17 cellular contexts compared by ENCODE assay signal in genomic region chr7:121195859-121196588, GRCh38.
DNase-seq lines count a peak whose midpoint lies in the region; ATAC-seq and TF ChIP-seq lines count a peak whose summit lies in the region.
"Had no signal": no experiment of that assay in that cellular context is flagged by ENCODE, and none has a peak within 500 bp of the region (broad histone marks: within the 10 kb centered on the region; RNA-seq: fewer than 3 reads in every experiment).

No MANE protein-coding gene starts in this region.

- H3K27me3 ChIP-seq in gastrocnemius medialis (no peaks in the 10 kb centered on the region), upper lobe of left lung (no peaks in the 10 kb centered on the region), HAP-1 (ENCODE audit: low read depth) (peaks cover 16% of the 10 kb centered on the region)
- H3K27me3 ChIP-seq: SJSA1 had no signal

- H3K4me1 ChIP-seq in gastrocnemius medialis (peaks cover 71 to 91% of the 10 kb centered on the region in 2 donors), upper lobe of left lung (no peaks in the 10 kb centered on the region), HAP-1 (no peaks in the 10 kb centered on the region)
- H3K4me1 ChIP-seq: SJSA1 had no signal

- no peak for ATAC-seq in gastrocnemius medialis
- no peak for ATAC-seq in upper lobe of left lung (ENCODE audit: low FRiP score in 2 of 2)
- ATAC-seq: esophagus mucosa had no signal

- 71 to 86% methylated on average over 3 of the region's 3 CpGs for WGBS in upper lobe of left lung, 2 donors

- DNase-seq in EL, result peak; percentile 49
- no peak for DNase-seq in SK-N-MC (ENCODE audit: low read depth, low spot score)
- peak; percentile 78 for DNase-seq in foreskin melanocyte
- no peak for DNase-seq in gastrocnemius medialis
- no peak for DNase-seq in NAMALWA (ENCODE audit: low spot score)
- no peak for DNase-seq in activated CD4-positive, alpha-beta T cell treated with anti-CD3 and anti-CD28 coated beads for 48 hours
- no peak for DNase-seq in upper lobe of left lung
- no peak for DNase-seq in HAP-1 (ENCODE audit: low spot score in 2 of 2)
- DNase-seq: HCEC 1CT; hippocampal formation; left ventricle myocardium inferior; naive B cell; NCI-H1105; stimulated activated CD4-positive, alpha-beta T cell treated with anti-CD3 and anti-CD28 coated beads, Interleukin-2, amount 100 ng/mL, for 24 hours had no signal

- TF ChIP-seq CTCF in gastrocnemius medialis (IDR thresholded peaks at IDR 0.05 in 4 of 5, conservative IDR thresholded peaks at IDR 0.05 in 1 of 5) (no peak), upper lobe of left lung (IDR thresholded peaks at IDR 0.05) (no peak)

- no peaks in the 10 kb centered on the region for H3K36me3 ChIP-seq in SK-N-MC (ENCODE audit: insufficient read depth, low read length)
- H3K36me3 ChIP-seq in gastrocnemius medialis, result no peaks in the 10 kb centered on the region
- no peaks in the 10 kb centered on the region for H3K36me3 ChIP-seq in upper lobe of left lung
- H3K36me3 ChIP-seq in HAP-1 (replicated peaks), result no peaks in the 10 kb centered on the region
- H3K36me3 ChIP-seq: left ventricle myocardium inferior, SJSA1 had no signal

- H3K27ac ChIP-seq in SK-N-MC (peak overlapping the region; percentile 9; the same call in 1 of the 2 replicates), gastrocnemius medialis (peak overlapping the region; percentile 79 to 90 (median 83)), upper lobe of left lung (no peak overlapping the region)
- H3K27ac ChIP-seq: SJSA1 had no signal

- TF ChIP-seq POLR2A in gastrocnemius medialis (IDR thresholded peaks at IDR 0.05) (no peak), upper lobe of left lung (IDR thresholded peaks at IDR 0.05) (no peak)

- no peak overlapping the region for H3K9ac ChIP-seq in SK-N-MC (ENCODE audit: insufficient read length)

- no peak overlapping the region for H3K4me3 ChIP-seq in SK-N-MC
- H3K4me3 ChIP-seq in gastrocnemius medialis, result no peak overlapping the region
- H3K4me3 ChIP-seq in upper lobe of left lung, result no peak overlapping the region
- no peak overlapping the region for H3K4me3 ChIP-seq in HAP-1
- H3K4me3 ChIP-seq: coronary artery, left ventricle myocardium inferior, SJSA1 had no signal

- in situ Hi-C loops in gastrocnemius medialis (cut with MboI; ENCODE audit: low sequenced_read_pairs in 4 of 4), result no loop called here
- in situ Hi-C loops in HAP-1 (cut with MboI; ENCODE audit: low sequenced_read_pairs), result no loop called here

- no peak for TF ChIP-seq EP300 in upper lobe of left lung (IDR thresholded peaks at IDR 0.05)

- H3K9me3 ChIP-seq in SK-N-MC (ENCODE audit: low read depth, low read length), result no peaks in the 10 kb centered on the region
- H3K9me3 ChIP-seq in gastrocnemius medialis, result no peaks in the 10 kb centered on the region
- no peaks in the 10 kb centered on the region for H3K9me3 ChIP-seq in upper lobe of left lung
- no peaks in the 10 kb centered on the region for H3K9me3 ChIP-seq in HAP-1
- H3K9me3 ChIP-seq: left ventricle myocardium inferior, SJSA1 had no signal

- intact Hi-C loops in gastrocnemius medialis (cut with DNase I; ENCODE audit: low total_unique reads), result loop anchor here (10.0 kb wide), 2 partner anchors 201 to 241 kb away; partner anchors contain the start of gene ING3

Comparison
In these comparisons a context has a peak if more than half of its experiments do, and no peak if none do; other contexts are left out.
1. DNase-seq: peak in EL (single experiment) and foreskin melanocyte (single experiment); none in SK-N-MC (single experiment), gastrocnemius medialis (0 of 2), NAMALWA (single experiment), activated CD4-positive, alpha-beta T cell treated with anti-CD3 and anti-CD28 coated beads for 48 hours (single experiment), upper lobe of left lung (0 of 2) and HAP-1 (0 of 2).
2. H3K27ac ChIP-seq: peak in SK-N-MC (single experiment) and gastrocnemius medialis (4 of 4); none in upper lobe of left lung (0 of 4).